In genomic region chr4:7432531-7433375, GRCh38 we compare ENCODE assay signal across 39 cellular contexts. TPM values are rescaled to one million over a fixed set of nuclear protein-coding genes. Genes with fewer than 3 reads are reported as not detected.
"Had no signal": no experiment of that assay in that cellular context is flagged by ENCODE, and none has a peak within 500 bp of the region (broad histone marks: within the 10 kb centered on the region; RNA-seq: fewer than 3 reads in every experiment).

No MANE protein-coding gene starts in this region.

- H3K4me1 Mint-ChIP-seq: activated CD4-positive, alpha-beta memory T cell treated with anti-CD3 and anti-CD28 coated beads, Interleukin-2, amount 10 ng/mL, durations not matched to agents 7 days and 5 days; activated CD4-positive, alpha-beta T cell treated with anti-CD3 and anti-CD28 coated beads, Interleukin-2, amount 10 ng/mL, durations not matched to agents 7 days and 5 days; memory B cell had no signal

- ATAC-seq: activated T-cell treated with anti-CD3 and anti-CD28 coated beads, Interleukin-2, amount 50 U/mL, for 4 hours; effector memory CD8-positive, alpha-beta T cell; gastroesophageal sphincter; left cardiac atrium; naive thymus-derived CD8-positive, alpha-beta T cell; pancreas; right cardiac atrium; stimulated activated effector memory CD8-positive, alpha-beta T cell treated with anti-CD3 and anti-CD28 coated beads, Interleukin-12 subunit alpha, Interleukin-12 subunit beta, amount 100 ng/mL, for 72 hours; T-helper 17 cell had no signal

- H2AFZ ChIP-seq: hepatocyte had no signal

- H3K36me3 Mint-ChIP-seq: activated naive CD8-positive, alpha-beta T cell; brain; memory B cell; naive thymus-derived CD8-positive, alpha-beta T cell; stimulated activated effector memory CD8-positive, alpha-beta T cell treated with anti-CD3 and anti-CD28 coated beads, Interleukin-12 subunit alpha, Interleukin-12 subunit beta, amount 100 ng/mL, for 72 hours had no signal

- H3K27me3 Mint-ChIP-seq: activated CD4-positive, alpha-beta memory T cell treated with anti-CD3 and anti-CD28 coated beads, Interleukin-2, amount 10 ng/mL, durations not matched to agents 7 days and 5 days; activated CD4-positive, alpha-beta T cell treated with anti-CD3 and anti-CD28 coated beads, Interleukin-2, amount 10 ng/mL, durations not matched to agents 7 days and 5 days; activated naive CD8-positive, alpha-beta T cell; stimulated activated naive CD8-positive, alpha-beta T cell treated with anti-CD3 and anti-CD28 coated beads, Interleukin-15, Interleukin-2, amounts not matched to agents 100 ng/mL and 50 ng/mL, for 24 hours had no signal

- H3K4me1 ChIP-seq: adrenal gland, ascending aorta, pancreas, uterus had no signal

- H3K9me3 ChIP-seq: adrenal gland, ascending aorta, gastroesophageal sphincter, pancreas, thoracic aorta, uterus had no signal

- H3K27me3 ChIP-seq: adrenal gland, ascending aorta, cardiac muscle cell, gastroesophageal sphincter, hepatocyte, pancreas, uterus had no signal

- H3K36me3 ChIP-seq: adrenal gland, ascending aorta, cardiac muscle cell, gastroesophageal sphincter, pancreas, thoracic aorta, uterus, WERI-Rb-1 had no signal

- H3K27ac ChIP-seq: adrenal gland, ascending aorta, cardiac muscle cell, gastroesophageal sphincter, hepatocyte, pancreas, thoracic aorta, uterus, WERI-Rb-1 had no signal

- H3K4me3 Mint-ChIP-seq: activated CD4-positive, alpha-beta memory T cell treated with anti-CD3 and anti-CD28 coated beads, Interleukin-2, amount 10 ng/mL, durations not matched to agents 7 days and 5 days; activated CD4-positive, alpha-beta T cell treated with anti-CD3 and anti-CD28 coated beads, Interleukin-2, amount 10 ng/mL, durations not matched to agents 7 days and 5 days; activated naive CD8-positive, alpha-beta T cell; activated T-cell treated with anti-CD3 and anti-CD28 coated beads, Interleukin-2, amount 50 U/mL, for 4 hours; brain; effector memory CD8-positive, alpha-beta T cell; memory B cell; naive thymus-derived CD8-positive, alpha-beta T cell; stimulated activated effector memory CD8-positive, alpha-beta T cell treated with anti-CD3 and anti-CD28 coated beads, Interleukin-12 subunit alpha, Interleukin-12 subunit beta, amount 100 ng/mL, for 72 hours; stimulated activated naive CD8-positive, alpha-beta T cell treated with anti-CD3 and anti-CD28 coated beads, Interleukin-15, Interleukin-2, amounts not matched to agents 100 ng/mL and 50 ng/mL, for 24 hours; T-helper 17 cell had no signal

- H3K4me2 ChIP-seq: hepatocyte had no signal

- H3K9me3 Mint-ChIP-seq: activated CD4-positive, alpha-beta memory T cell treated with anti-CD3 and anti-CD28 coated beads, Interleukin-2, amount 10 ng/mL, durations not matched to agents 7 days and 5 days; activated CD4-positive, alpha-beta T cell treated with anti-CD3 and anti-CD28 coated beads, Interleukin-2, amount 10 ng/mL, durations not matched to agents 7 days and 5 days; activated T-cell treated with anti-CD3 and anti-CD28 coated beads, Interleukin-2, amount 50 U/mL, for 4 hours; activated T-helper 2 cell treated with anti-CD3 and anti-CD28 coated beads, Interferon-gamma antibody, Interleukin-2, Interleukin-4, amounts not matched to agents 10 μg/mL and 5 μg/mL and 100 μg/mL, durations not matched to agents 14 hours and 24 hours and 36 hours; effector memory CD8-positive, alpha-beta T cell; memory B cell; naive thymus-derived CD8-positive, alpha-beta T cell; stimulated activated effector memory CD8-positive, alpha-beta T cell treated with anti-CD3 and anti-CD28 coated beads, Interleukin-12 subunit alpha, Interleukin-12 subunit beta, amount 100 ng/mL, for 72 hours; stimulated activated naive CD8-positive, alpha-beta T cell treated with anti-CD3 and anti-CD28 coated beads, Interleukin-15, Interleukin-2, amounts not matched to agents 100 ng/mL and 50 ng/mL, for 24 hours had no signal

- H3K4me3 ChIP-seq: adrenal gland, ascending aorta, cardiac muscle cell, gastroesophageal sphincter, hepatocyte, pancreas, thoracic aorta, uterus had no signal

- H3K79me2 ChIP-seq: hepatocyte had no signal

- H3K27ac Mint-ChIP-seq: activated CD4-positive, alpha-beta memory T cell treated with anti-CD3 and anti-CD28 coated beads, Interleukin-2, amount 10 ng/mL, durations not matched to agents 7 days and 5 days; activated CD4-positive, alpha-beta T cell treated with anti-CD3 and anti-CD28 coated beads, Interleukin-2, amount 10 ng/mL, durations not matched to agents 7 days and 5 days; activated naive CD8-positive, alpha-beta T cell; activated T-helper 2 cell treated with anti-CD3 and anti-CD28 coated beads, Interferon-gamma antibody, Interleukin-2, Interleukin-4, amounts not matched to agents 10 μg/mL and 5 μg/mL and 100 μg/mL, durations not matched to agents 14 hours and 24 hours and 36 hours; brain; effector memory CD8-positive, alpha-beta T cell; memory B cell; naive thymus-derived CD8-positive, alpha-beta T cell; stimulated activated effector memory CD8-positive, alpha-beta T cell treated with anti-CD3 and anti-CD28 coated beads, Interleukin-12 subunit alpha, Interleukin-12 subunit beta, amount 100 ng/mL, for 72 hours; stimulated activated naive CD8-positive, alpha-beta T cell treated with anti-CD3 and anti-CD28 coated beads, Interleukin-15, Interleukin-2, amounts not matched to agents 100 ng/mL and 50 ng/mL, for 24 hours; T-helper 17 cell had no signal

- DNase-seq: activated CD4-positive, alpha-beta memory T cell treated with anti-CD3 and anti-CD28 coated beads, Interleukin-2, amount 10 ng/mL, durations not matched to agents 7 days and 5 days; activated CD4-positive, alpha-beta T cell treated with anti-CD3 and anti-CD28 coated beads for 1 hour; activated CD4-positive, alpha-beta T cell treated with anti-CD3 and anti-CD28 coated beads, Interleukin-2, amount 10 ng/mL, durations not matched to agents 7 days and 5 days; activated T-cell treated with anti-CD3 and anti-CD28 coated beads, Interleukin-2, amount 50 U/mL, for 4 hours; cerebellar nuclear complex; cortex of kidney; effector memory CD8-positive, alpha-beta T cell; islet precursor cell; left cardiac atrium; midbrain; stimulated activated CD4-positive, alpha-beta T cell treated with anti-CD3 and anti-CD28 coated beads, Interleukin-12 subunit alpha, Interleukin-12 subunit beta, amount 100 ng/mL, for 4 hours; stimulated activated CD4-positive, alpha-beta T cell treated with anti-CD3 and anti-CD28 coated beads, Interleukin-4, amount 100 ng/mL, for 24 hours; T-helper 17 cell; T1000; trophoblast cell; uterus; WERI-Rb-1 had no signal

- FAIRE-seq: endothelial cell of umbilical vein, pancreas had no signal

RNA-seq across cellular contexts. Expression of gene PSAPL1, which starts 2.0 kb away (rescaled TPM):
- total RNA-seq: activated CD4-positive, alpha-beta memory T cell treated with anti-CD3 and anti-CD28 coated beads, Interleukin-2, amount 10 ng/mL, durations not matched to agents 7 days and 5 days; activated CD4-positive, alpha-beta T cell treated with anti-CD3 and anti-CD28 coated beads, Interleukin-2, amount 10 ng/mL, durations not matched to agents 7 days and 5 days; activated T-cell treated with anti-CD3 and anti-CD28 coated beads, Interleukin-2, amount 50 U/mL, for 4 hours; activated T-helper 2 cell treated with anti-CD3 and anti-CD28 coated beads, Interferon-gamma antibody, Interleukin-2, Interleukin-4, amounts not matched to agents 10 μg/mL and 5 μg/mL and 100 μg/mL, durations not matched to agents 14 hours and 24 hours and 36 hours; adrenal gland; ascending aorta; endothelial cell of umbilical vein; fibroblast of lung; fibroblast of villous mesenchyme; left cardiac atrium; liver; naive thymus-derived CD8-positive, alpha-beta T cell; pulmonary artery endothelial cell; right cardiac atrium; skeletal muscle tissue; subcutaneous adipose tissue; T-helper 17 cell; uterus had no signal
- polyA plus RNA-seq: endothelial cell of umbilical vein; fibroblast of lung; liver; naive thymus-derived CD8-positive, alpha-beta T cell; pancreas; right cardiac atrium had no signal
